Comparison of ENCODE assay signal across 8 cellular contexts in the genomic region with DNA sequence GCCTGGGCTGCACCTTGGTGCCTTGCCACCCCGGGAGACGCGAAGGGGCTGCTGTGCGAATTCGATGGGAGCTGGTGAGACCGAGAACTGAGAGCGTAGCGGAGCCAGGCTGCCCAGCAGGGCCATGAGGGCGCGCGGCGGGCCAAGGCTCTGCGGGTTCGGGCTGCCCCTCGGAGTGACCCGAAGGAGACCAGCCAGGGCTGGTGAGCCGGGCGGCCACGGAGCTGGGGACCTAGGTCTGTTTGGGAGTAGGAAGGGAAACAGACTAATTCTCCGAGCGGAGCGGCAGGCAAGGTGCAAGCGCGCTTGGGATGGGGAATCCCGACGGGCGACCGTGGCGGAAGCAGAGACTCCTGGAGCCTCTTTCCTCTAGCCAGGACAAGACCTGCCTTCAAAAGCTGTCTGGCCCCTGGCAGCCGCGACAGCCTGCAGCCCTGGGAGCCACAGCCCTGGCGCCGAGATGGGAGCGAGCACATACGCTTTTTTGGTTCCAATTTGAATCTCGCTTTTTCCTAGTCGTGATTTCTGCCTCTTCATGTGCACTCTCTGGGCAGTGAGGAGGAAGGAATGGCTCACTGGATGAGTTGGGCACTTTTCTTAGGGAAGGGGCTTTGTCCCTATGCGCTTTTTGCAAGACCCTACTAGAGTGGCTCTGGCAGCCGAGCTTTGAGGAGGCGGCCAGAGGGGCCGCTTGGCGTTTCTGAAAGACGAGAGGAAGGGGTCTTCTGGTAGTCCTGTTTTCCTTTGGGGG. TPM values are rescaled to one million over a fixed set of nuclear protein-coding genes. Genes with fewer than 3 reads are reported as not detected.
A peak's percentile ranks its signal among the peaks of the same experiment; 100 is the strongest.
DNase-seq lines count a peak whose midpoint lies in the region; ATAC-seq and TF ChIP-seq lines count a peak whose summit lies in the region.

No MANE protein-coding gene starts in this region.

- TF ChIP-seq POLR2A in suprapubic skin (IDR thresholded peaks at IDR 0.05) (no peak), GM18505 (IDR thresholded peaks at IDR 0.05; ENCODE audit: borderline replicate concordance, extremely low read depth, insufficient read depth, insufficient read length) (no peak)

- WGBS in suprapubic skin, result 2% methylated on average over 31 of the region's 43 CpGs

- no peak overlapping the region for H3K27ac ChIP-seq in suprapubic skin

- H3K4me1 ChIP-seq in suprapubic skin, result peaks cover 19% of the 10 kb centered on the region

- peaks cover 19% of the 10 kb centered on the region for H3K27me3 ChIP-seq in MG63
- peaks cover 67% of the 10 kb centered on the region for H3K27me3 ChIP-seq in suprapubic skin

- no peak for TF ChIP-seq EP300 in suprapubic skin (IDR thresholded peaks at IDR 0.05)

- peak overlapping the region; percentile 11 for H3K4me3 ChIP-seq in MG63
- peak overlapping the region; percentile 50 for H3K4me3 ChIP-seq in suprapubic skin

- TF ChIP-seq CTCF in suprapubic skin (IDR thresholded peaks at IDR 0.05), result no peak
- no peak for TF ChIP-seq CTCF in GM20000 (IDR thresholded peaks at IDR 0.05; ENCODE audit: extremely low read depth, missing control alignments)

- ATAC-seq in GM18505 (IDR thresholded peaks at IDR 0.05; ENCODE audit: unreplicated experiment), result no peak

- H3K9me3 ChIP-seq in MG63 (no peaks in the 10 kb centered on the region), suprapubic skin (no peaks in the 10 kb centered on the region)

- DNase-seq in MG63 (no peak), cerebellar cortex (ENCODE audit: low spot score) (peak; percentile 52), left kidney (ENCODE audit: low read depth, low spot score) (peak; percentile 42), suprapubic skin (ENCODE audit: low spot score in 2 of 2) (no peak), GM20000 (ENCODE audit: low spot score) (no peak), UCSD-AML1 (lab: John Stamatoyannopoulos, UW; ENCODE audit: unreplicated experiment) (no peak)
- DNase-seq in stimulated activated CD8-positive, alpha-beta memory T cell treated with anti-CD3 and anti-CD28 coated beads, Interleukin-4, amount 100 ng/mL, for 48 hours, result no peak

- H3K36me3 ChIP-seq in MG63, result no peaks in the 10 kb centered on the region
- no peaks in the 10 kb centered on the region for H3K36me3 ChIP-seq in suprapubic skin

RNA-seq across cellular contexts. Expression of a gene that starts 0.8 kb away (rescaled TPM):
- 0.07 and 0.33 TPM in 2 replicates for total RNA-seq in MG63 (2014; rRNA removed; shearing (Covaris generic); ENCODE audit: low replicate concordance)
- total RNA-seq in suprapubic skin, result not detected

Comparison
In these comparisons a context has a peak if more than half of its experiments do, and no peak if none do; other contexts are left out.
1. DNase-seq: peak in cerebellar cortex (single experiment) and left kidney (single experiment); none in MG63 (single experiment), suprapubic skin (0 of 2), GM20000 (single experiment), stimulated activated CD8-positive, alpha-beta memory T cell treated with anti-CD3 and anti-CD28 coated beads, Interleukin-4, amount 100 ng/mL, for 48 hours (single experiment) and UCSD-AML1 (single experiment).